In the genomic region with DNA sequence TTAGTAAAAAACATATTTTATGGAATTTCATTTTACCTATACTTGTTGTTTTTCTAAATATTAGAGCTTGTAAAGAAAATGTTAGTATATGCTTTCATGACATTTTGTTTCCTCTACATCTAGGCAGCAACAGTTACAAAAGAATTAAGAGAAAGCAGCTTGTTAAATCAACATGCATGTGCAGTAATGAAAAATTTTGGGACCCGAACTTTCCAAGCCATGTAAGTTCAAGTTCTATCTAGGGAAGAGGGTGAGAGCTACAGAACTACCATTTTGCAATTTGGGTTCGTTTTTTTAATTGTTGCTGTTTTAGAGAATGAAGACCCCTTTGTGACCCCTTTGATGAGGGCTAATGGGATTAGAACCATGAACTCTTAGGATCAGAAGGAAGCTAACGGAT, we compare ENCODE assay signal across 8 cellular contexts. TPM values are rescaled to one million over a fixed set of nuclear protein-coding genes. Genes with fewer than 3 reads are reported as not detected.
"Had no signal": no experiment of that assay in that cellular context is flagged by ENCODE, and none has a peak within 500 bp of the region (broad histone marks: within the 10 kb centered on the region; RNA-seq: fewer than 3 reads in every experiment).

No MANE protein-coding gene starts in this region.

- DNase-seq: H9, HCEC 1CT had no signal

- FAIRE-seq: H1, H54, HTR-8/SVneo had no signal

- H2AFZ ChIP-seq: GM23338 had no signal

- H3K4me3 ChIP-seq: GM23338 had no signal

- H3K4me2 ChIP-seq: GM23338 had no signal

- H3K4me3 Mint-ChIP-seq: GM23338, H9, IgD-negative memory B cell had no signal

- H3K27ac Mint-ChIP-seq: GM23338, H9, IgD-negative memory B cell had no signal

- ATAC-seq: GM23338 had no signal

- H3K9me3 Mint-ChIP-seq: GM23338, H9 had no signal

- H3K4me1 Mint-ChIP-seq: IgD-negative memory B cell had no signal

RNA-seq across cellular contexts. Expression of a gene that starts 7.2 kb away (rescaled TPM):
- total RNA-seq: HT-29 had no signal
- polyA plus RNA-seq: IgD-negative memory B cell had no signal

RNA-seq across cellular contexts. Expression of a gene that starts 38.3 kb away (rescaled TPM):
- total RNA-seq: GM23338, H1, H9, HT-29 had no signal
- polyA plus RNA-seq: GM23338, H1, IgD-negative memory B cell had no signal

RNA-seq across cellular contexts. Expression of a gene that starts 39.1 kb away (rescaled TPM):
- total RNA-seq: GM23338, H1, H9, HT-29 had no signal
- polyA plus RNA-seq: GM23338, IgD-negative memory B cell had no signal
